8 cellular contexts compared by ENCODE assay signal in genomic region chr5:180807654-180808414, GRCh38. TPM values are rescaled to one million over a fixed set of nuclear protein-coding genes. Genes with fewer than 3 reads are reported as not detected.
DNase-seq lines count a peak whose midpoint lies in the region; ATAC-seq, FAIRE-seq and TF ChIP-seq lines count a peak whose summit lies in the region.

No MANE protein-coding gene starts in this region.

- no peaks in the 10 kb centered on the region for H3K9me3 ChIP-seq in CD8-positive, alpha-beta T cell (ENCODE audit: low read length)
- H3K9me3 ChIP-seq in PC-3 (ENCODE audit: low read length), result no peaks in the 10 kb centered on the region
- no peaks in the 10 kb centered on the region for H3K9me3 ChIP-seq in endothelial cell of umbilical vein (replicated peaks; ENCODE audit: control insufficient read depth, insufficient read depth, low read length)

- peak; percentile 63 for FAIRE-seq in endothelial cell of umbilical vein (lab: Jason Lieb, UNC)

- H3K36me3 ChIP-seq in CD8-positive, alpha-beta T cell (ENCODE audit: insufficient read depth, low read length), result no peaks in the 10 kb centered on the region
- no peaks in the 10 kb centered on the region for H3K36me3 ChIP-seq in PC-3 (ENCODE audit: low read depth, low read length)
- no peaks in the 10 kb centered on the region for H3K36me3 ChIP-seq in endothelial cell of umbilical vein (ENCODE audit: control insufficient read depth in 2 of 2, extremely low read depth in 1 of 2, insufficient read depth in 2 of 2, low read length in 2 of 2)

- BruUV-seq in PC-3 (replicated peaks; lab: Mats Ljungman, UMichigan), result no TSS peak
- no TSS peak for BruUV-seq in endothelial cell of umbilical vein (replicated peaks; lab: Mats Ljungman, UMichigan)

- H3F3A ChIP-seq in PC-3 (ENCODE audit: low read length, unreplicated experiment), result no peaks in the 10 kb centered on the region

- ATAC-seq in CD8-positive, alpha-beta T cell, result no peak
- ATAC-seq in PC-3 (no peak), foreskin keratinocyte (no peak), GM18867 (IDR thresholded peaks at IDR 0.05; ENCODE audit: unreplicated experiment) (no peak)

- H3K9ac ChIP-seq in PC-3 (ENCODE audit: low read length) (no peak overlapping the region), endothelial cell of umbilical vein (replicated peaks; ENCODE audit: extremely low read depth, insufficient read depth, low read length) (no peak overlapping the region)

- no peaks in the 10 kb centered on the region for H3K27me3 Mint-ChIP-seq in CD8-positive, alpha-beta T cell (ENCODE audit: low read depth)
- no peaks in the 10 kb centered on the region for H3K27me3 Mint-ChIP-seq in progenitor cell of endocrine pancreas

- POLR2A ChIA-PET in CD8-positive, alpha-beta T cell (lab: Charles Lee), result interaction anchor here (0.6 to 8.8 kb wide), 6 partner anchors 14 to 416 kb away, joined by 3 to 134 read pairs (median 4); partner anchors contain the start of gene ZFP62
- POLR2A ChIA-PET in PC-3 (lab: Charles Lee; ENCODE audit: unreplicated experiment) (no interaction called here), endothelial cell of umbilical vein (lab: Charles Lee) (no interaction called here)

- H2AFZ ChIP-seq in PC-3 (ENCODE audit: low read length) (no peak overlapping the region), endothelial cell of umbilical vein (ENCODE audit: low read depth, low read length) (no peak overlapping the region)

- no peaks in the 10 kb centered on the region for H3K9me1 ChIP-seq in endothelial cell of umbilical vein (replicated peaks; ENCODE audit: control insufficient read depth, extremely low read depth, insufficient read depth, low read length)

- peak overlapping the region; percentile 100 for H3K27ac Mint-ChIP-seq in CD8-positive, alpha-beta T cell
- H3K27ac Mint-ChIP-seq in progenitor cell of endocrine pancreas, result peak overlapping the region; percentile 80

- H3K4me2 ChIP-seq in PC-3 (ENCODE audit: low read length) (peak overlapping the region; percentile 92), endothelial cell of umbilical vein (ENCODE audit: insufficient read depth, low read length) (peak overlapping the region; percentile 77)

- H3K36me3 Mint-ChIP-seq in CD8-positive, alpha-beta T cell, result peaks cover 13% of the 10 kb centered on the region
- peaks cover 7% of the 10 kb centered on the region for H3K36me3 Mint-ChIP-seq in progenitor cell of endocrine pancreas (ENCODE audit: insufficient read depth)

- peaks cover 56% of the 10 kb centered on the region for H3K79me2 ChIP-seq in PC-3 (ENCODE audit: low read length)
- peaks cover 11% of the 10 kb centered on the region for H3K79me2 ChIP-seq in endothelial cell of umbilical vein (ENCODE audit: control insufficient read depth, insufficient read depth, low read length)

- dilution Hi-C loops in endothelial cell of umbilical vein (cut with MboI; ENCODE audit: extremely low pct_ligation_motif_present, low sequenced_read_pairs), result no loop called here

- H3K27ac ChIP-seq in CD8-positive, alpha-beta T cell (ENCODE audit: low read depth, low read length), result peak overlapping the region; percentile 98
- H3K27ac ChIP-seq in PC-3 (ENCODE audit: low read length), result no peak overlapping the region
- no peak overlapping the region for H3K27ac ChIP-seq in endothelial cell of umbilical vein (ENCODE audit: insufficient read depth, low read depth, low read length)
- no peak overlapping the region for H3K27ac ChIP-seq in foreskin keratinocyte

- CTCF ChIA-PET in CD8-positive, alpha-beta T cell (lab: Charles Lee), result interaction anchor here (0.9 to 5.9 kb wide), 2 partner anchors 23 to 54 kb away, joined by 3 to 35 read pairs; no protein-coding TSS in a partner anchor
- CTCF ChIA-PET in PC-3 (lab: Charles Lee), result no interaction called here
- CTCF ChIA-PET in endothelial cell of umbilical vein (lab: Charles Lee), result interaction anchor here (1.0 to 1.4 kb wide), 4 partner anchors 20 to 365 kb away, joined by 3 to 5 read pairs (median 3); no protein-coding TSS in a partner anchor

- peak overlapping the region; percentile 96 for H3K4me3 ChIP-seq in CD8-positive, alpha-beta T cell (ENCODE audit: low read depth, low read length)
- H3K4me3 ChIP-seq in PC-3 (ENCODE audit: low read length), result peak overlapping the region; percentile 74
- no peak overlapping the region for H3K4me3 ChIP-seq in endothelial cell of umbilical vein (replicated peaks in 1 of 3; ENCODE audit: insufficient read depth in 1 of 3, low read depth in 1 of 3, low read length in 3 of 3)

- no peaks in the 10 kb centered on the region for H3K9me3 Mint-ChIP-seq in CD8-positive, alpha-beta T cell
- H3K9me3 Mint-ChIP-seq in progenitor cell of endocrine pancreas (ENCODE audit: low read depth), result no peaks in the 10 kb centered on the region

- peaks cover 75% of the 10 kb centered on the region for H3K4me1 Mint-ChIP-seq in CD8-positive, alpha-beta T cell (ENCODE audit: low read depth)
- peaks cover 60% of the 10 kb centered on the region for H3K4me1 Mint-ChIP-seq in progenitor cell of endocrine pancreas (ENCODE audit: low read depth)

- H3K4me3 Mint-ChIP-seq in CD8-positive, alpha-beta T cell, result peak overlapping the region; percentile 84
- H3K4me3 Mint-ChIP-seq in progenitor cell of endocrine pancreas (ENCODE audit: low read depth), result peak overlapping the region; percentile 95

- H3K4me1 ChIP-seq in CD8-positive, alpha-beta T cell (ENCODE audit: insufficient read depth, low read length), result peaks cover 66% of the 10 kb centered on the region
- H3K4me1 ChIP-seq in PC-3 (ENCODE audit: insufficient read depth, low read length) (peaks cover 48% of the 10 kb centered on the region), endothelial cell of umbilical vein (ENCODE audit: control insufficient read depth, extremely low read depth, insufficient read depth, low read length) (peaks cover 47% of the 10 kb centered on the region), foreskin keratinocyte (peaks cover 12% of the 10 kb centered on the region)

- intact Hi-C loops in CD8-positive, alpha-beta T cell (cut with DNase I, micrococcal nuclease), result loop anchor here (10.0 kb wide), 2 partner anchors 313 to 417 kb away; partner anchors contain the start of genes CNOT6 (in 2 of the 2) and TRIM41 (in 1 of the 2)
- intact Hi-C loops in PC-3 (cut with micrococcal nuclease) (no loop called here), endothelial cell of umbilical vein (cut with micrococcal nuclease) (loop anchor here (10.0 kb wide), 1 partner anchor 313 kb away; the partner anchor contains the start of gene CNOT6)

- no peaks in the 10 kb centered on the region for H3K27me3 ChIP-seq in CD8-positive, alpha-beta T cell (ENCODE audit: insufficient read depth, low read length)
- H3K27me3 ChIP-seq in PC-3 (ENCODE audit: low read length) (no peaks in the 10 kb centered on the region), endothelial cell of umbilical vein (ENCODE audit: control insufficient read depth in 2 of 2, insufficient read depth in 2 of 2, low read length in 2 of 2) (no peaks in the 10 kb centered on the region), foreskin keratinocyte (no peaks in the 10 kb centered on the region)

- TF ChIP-seq POLR2A in endothelial cell of umbilical vein (IDR thresholded peaks at IDR 0.05; ENCODE audit: low read depth, low read length), result no peak

- no peak for TF ChIP-seq CTCF in CD8-positive, alpha-beta T cell (IDR thresholded peaks at IDR 0.05)
- TF ChIP-seq CTCF in PC-3 (conservative IDR thresholded peaks at IDR 0.05; ENCODE audit: low read depth, low read length) (no peak), endothelial cell of umbilical vein (IDR thresholded peaks at IDR 0.05; ENCODE audit: extremely low read depth in 1 of 2, insufficient read depth in 1 of 2, low read depth in 1 of 2, low read length in 2 of 2) (no peak), progenitor cell of endocrine pancreas (IDR thresholded peaks at IDR 0.05; ENCODE audit: unreplicated experiment) (no peak), foreskin keratinocyte (conservative IDR thresholded peaks at IDR 0.05) (no peak)

- H4K20me1 ChIP-seq in PC-3 (ENCODE audit: low read length) (no peaks in the 10 kb centered on the region), endothelial cell of umbilical vein (replicated peaks; ENCODE audit: control insufficient read depth, extremely low read depth, insufficient read depth, low read length) (no peaks in the 10 kb centered on the region)

- H3K9me2 ChIP-seq in PC-3 (replicated peaks; ENCODE audit: low read length), result no peaks in the 10 kb centered on the region

- DNase-seq in CD8-positive, alpha-beta T cell, result peak in 1 of 7 experiments; percentile 42
- DNase-seq in PC-3, result no peak
- peak; percentile 54 for DNase-seq in endothelial cell of umbilical vein (ENCODE audit: low read depth, low spot score)
- no peak for DNase-seq in progenitor cell of endocrine pancreas (ENCODE audit: low spot score, unreplicated experiment)
- DNase-seq in NCI-H1105 treated with DMSO at 0.1 percent for 48 hours (lab: John Stamatoyannopoulos, UW), result no peak
- DNase-seq in foreskin keratinocyte, result no peak
- no peak for DNase-seq in NCI-H1092 (lab: John Stamatoyannopoulos, UW)

RNA-seq across cellular contexts. Expression of gene MGAT1, which starts 5.2 kb away (rescaled TPM):
- total RNA-seq in CD8-positive, alpha-beta T cell, result 10 to 100 TPM; 43.5 to 47.5 TPM
- total RNA-seq in PC-3 (2014; rRNA removed) (104 and 132 TPM in 2 replicates), endothelial cell of umbilical vein (108 and 123 TPM in 2 replicates), progenitor cell of endocrine pancreas (63.8 and 66.9 TPM in 2 replicates), foreskin keratinocyte (85.6 and 105 TPM in 2 replicates)
- polyA plus RNA-seq in endothelial cell of umbilical vein (126 and 153 TPM in 2 replicates), foreskin keratinocyte (78.9 and 96.4 TPM in 2 replicates)
- 83.5 and 99.1 TPM in 2 replicates for polyA plus RNA-seq in endothelial cell of umbilical vein (2011; cell fraction: cytosol; rRNA removed)
- polyA plus RNA-seq in endothelial cell of umbilical vein (2011; cell fraction: nucleus; rRNA removed), result 54.0 and 56.7 TPM in 2 replicates
- 59.8 and 70.3 TPM in 2 replicates for polyA plus RNA-seq in endothelial cell of umbilical vein (2012)
- polyA minus RNA-seq in endothelial cell of umbilical vein, result 80.6 and 100 TPM in 2 replicates
- polyA minus RNA-seq in endothelial cell of umbilical vein (2011; cell fraction: cytosol; rRNA and poly(A)+ RNA removed), result 49.0 TPM
- polyA minus RNA-seq in endothelial cell of umbilical vein (2011; cell fraction: nucleus; rRNA and poly(A)+ RNA removed), result 31.9 and 43.9 TPM in 2 replicates

RNA-seq across cellular contexts. Expression of gene ZFP62, which starts 53.2 kb away (rescaled TPM):
- 10 to 100 TPM; 13.7 to 13.9 TPM for total RNA-seq in CD8-positive, alpha-beta T cell
- total RNA-seq in PC-3 (2014; rRNA removed), result 16.6 and 24.3 TPM in 2 replicates
- 14.6 and 19.7 TPM in 2 replicates for total RNA-seq in endothelial cell of umbilical vein
- 3.3 and 3.7 TPM in 2 replicates for polyA plus RNA-seq in endothelial cell of umbilical vein
- polyA plus RNA-seq in endothelial cell of umbilical vein (2011; cell fraction: cytosol; rRNA removed), result 5.8 and 7.0 TPM in 2 replicates
- polyA plus RNA-seq in endothelial cell of umbilical vein (2011; cell fraction: nucleus; rRNA removed), result 13.3 and 20.5 TPM in 2 replicates
- polyA plus RNA-seq in endothelial cell of umbilical vein (2012), result 11.7 and 15.7 TPM in 2 replicates
- polyA minus RNA-seq in endothelial cell of umbilical vein, result 4.4 and 5.8 TPM in 2 replicates
- polyA minus RNA-seq in endothelial cell of umbilical vein (2011; cell fraction: cytosol; rRNA and poly(A)+ RNA removed), result 14.7 TPM
- polyA minus RNA-seq in endothelial cell of umbilical vein (2011; cell fraction: nucleus; rRNA and poly(A)+ RNA removed), result 6.6 and 7.7 TPM in 2 replicates
- 62.0 and 63.1 TPM in 2 replicates for total RNA-seq in progenitor cell of endocrine pancreas
- total RNA-seq in foreskin keratinocyte, result 16.0 and 18.3 TPM in 2 replicates
- 7.6 and 9.2 TPM in 2 replicates for polyA plus RNA-seq in foreskin keratinocyte

Comparison
In these comparisons a context has a peak if more than half of its experiments do, and no peak if none do; other contexts are left out.
1. H3K4me3 ChIP-seq: peak in CD8-positive, alpha-beta T cell (single experiment) and PC-3 (single experiment); none in endothelial cell of umbilical vein (0 of 3).